ENCODE assay signal across 8 cellular contexts in genomic region chr7:66100408-66101050, GRCh38. TPM values are rescaled to one million over a fixed set of nuclear protein-coding genes. Genes with fewer than 3 reads are reported as not detected.
DNase-seq lines count a peak whose midpoint lies in the region; ATAC-seq and TF ChIP-seq lines count a peak whose summit lies in the region.

No MANE protein-coding gene starts in this region.

- H3K4me1 ChIP-seq in NT2/D1 (ENCODE audit: insufficient read depth, insufficient read length) (no peaks in the 10 kb centered on the region), sigmoid colon (peaks cover 0 to 13% (median 11%) of the 10 kb centered on the region in 4 donors)

- H3K27ac ChIP-seq in sigmoid colon, result peak overlapping the region; percentile 78 to 80 (median 80)

- TF ChIP-seq EP300 in sigmoid colon (IDR thresholded peaks at IDR 0.05), result no peak

- 40 to 70% methylated on average over 12 of the region's 12 CpGs for WGBS in sigmoid colon, 2 donors

- H3K9me3 ChIP-seq in NT2/D1 (ENCODE audit: insufficient read depth, low read length) (no peaks in the 10 kb centered on the region), sigmoid colon (no peaks in the 10 kb centered on the region)

- H3K27me3 ChIP-seq in NT2/D1 (ENCODE audit: insufficient read depth, insufficient read length) (no peaks in the 10 kb centered on the region), sigmoid colon (no peaks in the 10 kb centered on the region)

- no peak overlapping the region for H3K9ac ChIP-seq in NT2/D1 (ENCODE audit: insufficient read length, low read depth)

- H3K4me3 ChIP-seq in NT2/D1 (ENCODE audit: insufficient read length, low read depth) (peak overlapping the region; percentile 3), epithelial cell of proximal tubule (ENCODE audit: low read depth, low read length) (peak overlapping the region; percentile 53), sigmoid colon (peak overlapping the region; percentile 23 to 44 (median 40))

- DNase-seq in NCI-H2029 (lab: John Stamatoyannopoulos, UW), result peak; percentile 53
- DNase-seq in NCI-H2029 treated with DMSO at 0.1 percent for 48 hours (lab: John Stamatoyannopoulos, UW), result no peak
- DNase-seq in NT2/D1 (ENCODE audit: low read depth, low spot score), result no peak
- no peak for DNase-seq in epithelial cell of proximal tubule (ENCODE audit: low read depth)
- DNase-seq in sigmoid colon, result no peak
- no peak for DNase-seq in OCI-M2 (lab: John Stamatoyannopoulos, UW; ENCODE audit: unreplicated experiment)

- intact Hi-C loops in sigmoid colon (cut with DNase I), result loop anchor here (2.0 kb wide), 1 partner anchor 14 kb away; the partner anchor contains the start of gene CRCP

- H3K36me3 ChIP-seq in NT2/D1 (ENCODE audit: insufficient read depth, insufficient read length, low read length), result no peaks in the 10 kb centered on the region
- no peaks in the 10 kb centered on the region for H3K36me3 ChIP-seq in sigmoid colon

- ATAC-seq in GM19328 (IDR thresholded peaks at IDR 0.05; ENCODE audit: unreplicated experiment) (no peak), GM18858 (IDR thresholded peaks at IDR 0.05; ENCODE audit: unreplicated experiment) (no peak)

- no peak for TF ChIP-seq POLR2A in sigmoid colon (IDR thresholded peaks at IDR 0.05)

- TF ChIP-seq CTCF in epithelial cell of proximal tubule (conservative IDR thresholded peaks at IDR 0.05; ENCODE audit: low read depth, low read length) (no peak), sigmoid colon (IDR thresholded peaks at IDR 0.05) (no peak)

RNA-seq across cellular contexts. Expression of gene CRCP, which starts 14.1 kb away (rescaled TPM):
- total RNA-seq in epithelial cell of proximal tubule, result 26.9 and 47.0 TPM in 2 replicates
- 10 to 100 TPM; 24.1 to 48.5 (median 37.1) TPM for total RNA-seq in sigmoid colon
- polyA plus RNA-seq in sigmoid colon, result 10 to 100 TPM; 18.6 to 25.7 (median 24.3) TPM

RNA-seq across cellular contexts. Expression of gene ASL, which starts 24.9 kb away (rescaled TPM):
- 39.7 and 71.4 TPM in 2 replicates for total RNA-seq in epithelial cell of proximal tubule
- total RNA-seq in sigmoid colon, result 10 to 100 TPM; 15.6 to 30.7 (median 24.2) TPM
- polyA plus RNA-seq in sigmoid colon, result 100 to 1,000 TPM in 2 of 3 donors, 10 to 100 TPM in 1; 93.7 to 120 (median 109) TPM

Comparison
In these comparisons a context has a peak if more than half of its experiments do, and no peak if none do; other contexts are left out.
1. H3K4me3 ChIP-seq: peak in every context shown above with its lines; median percentile 53 in epithelial cell of proximal tubule; 40 in sigmoid colon; 3 in NT2/D1.